ENCODE assay signal across 9 cellular contexts in the genomic region with DNA sequence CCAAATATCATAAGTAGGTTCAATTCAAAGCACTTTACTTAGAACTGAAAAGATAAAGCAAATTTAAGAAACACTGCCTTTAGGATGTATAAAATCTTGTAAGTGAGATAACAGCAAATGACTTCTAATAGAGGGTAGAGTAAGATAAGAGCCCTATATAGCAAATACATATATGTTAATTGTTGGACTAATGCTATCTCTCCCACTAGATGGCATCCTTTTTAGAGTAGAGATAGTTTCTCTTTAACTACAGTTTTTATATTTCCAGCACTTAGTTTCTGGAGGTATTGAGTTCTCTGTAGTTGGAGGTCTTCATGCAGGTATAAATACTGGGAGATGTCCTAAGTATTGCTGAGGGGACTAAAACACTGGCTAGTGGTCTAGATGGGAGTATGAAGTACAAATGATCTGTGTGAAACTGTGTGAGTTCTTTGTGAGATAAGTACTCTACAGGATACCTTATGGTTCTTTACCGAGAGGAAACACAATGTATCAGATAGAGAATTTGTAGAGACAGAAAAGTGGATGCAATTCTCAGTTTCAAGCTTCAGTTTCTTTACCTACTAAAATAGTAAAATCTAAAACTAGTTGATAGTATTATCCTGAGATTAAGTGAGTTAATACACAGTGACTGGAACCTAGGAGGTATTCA.
DNase-seq lines count a peak whose midpoint lies in the region; ATAC-seq and TF ChIP-seq lines count a peak whose summit lies in the region.
"Had no signal": no experiment of that assay in that cellular context is flagged by ENCODE, and none has a peak within 500 bp of the region (broad histone marks: within the 10 kb centered on the region; RNA-seq: fewer than 3 reads in every experiment).

No MANE protein-coding gene starts in this region.

- H3K4me1 ChIP-seq in DOHH2 (ENCODE audit: control insufficient read depth, low read length): no peaks in the 10 kb centered on the region
- no peaks in the 10 kb centered on the region for H3K4me1 ChIP-seq in OCI-LY7 (ENCODE audit: insufficient read depth, low read length, poor library complexity, severe bottlenecking)
- no peaks in the 10 kb centered on the region for H3K4me1 ChIP-seq in mesenchymal stem cell (ENCODE audit: control insufficient read depth, insufficient read depth, low read depth, low read length)
- no peaks in the 10 kb centered on the region for H3K4me1 ChIP-seq in tibial nerve
- H3K4me1 ChIP-seq: breast epithelium, parathyroid adenoma had no signal

- CTCF ChIA-PET in OCI-LY7 (lab: Charles Lee; ENCODE audit: unreplicated experiment): no interaction called here

- no peak overlapping the region for H4K8ac ChIP-seq in mesenchymal stem cell (ENCODE audit: low read length)

- WGBS in mesenchymal stem cell: no CpG with 5 or more reads among the region's 1 CpG
- WGBS in tibial nerve, 2 donors: 55 to 65% methylated on average over 1 of the region's 1 CpG

- H2BK15ac ChIP-seq in mesenchymal stem cell (ENCODE audit: low read depth, poor library complexity, severe bottlenecking): no peak overlapping the region

- no peak overlapping the region for H2BK12ac ChIP-seq in mesenchymal stem cell (ENCODE audit: low read length in 2 of 2)

- intact Hi-C loops in OCI-LY7 (cut with micrococcal nuclease; ENCODE audit: unreplicated experiment): loop anchor here (5.0 to 10.0 kb wide), 3 partner anchors 258 to 396 kb away; no protein-coding TSS in a partner anchor

- H3K9me3 ChIP-seq in DOHH2 (ENCODE audit: control insufficient read depth, insufficient read depth, low read length) (no peaks in the 10 kb centered on the region), OCI-LY7 (ENCODE audit: low read length) (no peaks in the 10 kb centered on the region), mesenchymal stem cell (ENCODE audit: control insufficient read depth, low read length) (no peaks in the 10 kb centered on the region), tibial nerve (no peaks in the 10 kb centered on the region)
- H3K9me3 ChIP-seq: breast epithelium had no signal

- no peak overlapping the region for H3K14ac ChIP-seq in mesenchymal stem cell (ENCODE audit: low read length in 2 of 2)

- H3K23ac ChIP-seq in mesenchymal stem cell (ENCODE audit: low read length in 2 of 2): no peak overlapping the region

- no peak for TF ChIP-seq EP300 in tibial nerve (IDR thresholded peaks at IDR 0.05)

- no peak overlapping the region for H2AK5ac ChIP-seq in mesenchymal stem cell (ENCODE audit: low read length, severe bottlenecking)

- no peaks in the 10 kb centered on the region for H3K79me1 ChIP-seq in mesenchymal stem cell (replicated peaks; ENCODE audit: low read length, poor library complexity, severe bottlenecking)

- peak; percentile 6 for DNase-seq in OCI-LY7 (ENCODE audit: low spot score)
- peak; percentile 48 for DNase-seq in mesenchymal stem cell
- DNase-seq in tibial nerve (ENCODE audit: low spot score in 2 of 2): no peak

- POLR2A ChIA-PET in OCI-LY7 (lab: Charles Lee): no interaction called here

- H3K79me2 ChIP-seq in DOHH2 (ENCODE audit: control insufficient read depth, low read length) (no peaks in the 10 kb centered on the region), OCI-LY7 (ENCODE audit: insufficient read depth, low read depth, low read length) (no peaks in the 10 kb centered on the region)
- H3K79me2 ChIP-seq: parathyroid adenoma had no signal

- H4K20me1 ChIP-seq in DOHH2 (ENCODE audit: control insufficient read depth, insufficient read depth, low read depth, low read length) (no peaks in the 10 kb centered on the region), OCI-LY7 (ENCODE audit: insufficient read depth, low read length) (no peaks in the 10 kb centered on the region)

- no peak overlapping the region for H3K4ac ChIP-seq in mesenchymal stem cell (ENCODE audit: low read depth in 1 of 2, low read length in 2 of 2)

- H3K4me2 ChIP-seq in DOHH2 (ENCODE audit: low read length) (no peak overlapping the region), OCI-LY7 (ENCODE audit: low read length) (no peak overlapping the region), mesenchymal stem cell (ENCODE audit: low read length, poor library complexity, severe bottlenecking) (no peak overlapping the region)

- H3K4me3 ChIP-seq in DOHH2 (ENCODE audit: low read length) (no peak overlapping the region), OCI-LY7 (ENCODE audit: low read depth, low read length, poor library complexity, severe bottlenecking) (no peak overlapping the region), mesenchymal stem cell (ENCODE audit: insufficient read depth in 1 of 2, low read depth in 1 of 2, low read length in 2 of 2) (no peak overlapping the region), tibial nerve (no peak overlapping the region)
- H3K4me3 ChIP-seq: breast epithelium had no signal

- no peak overlapping the region for H3K27ac ChIP-seq in DOHH2 (ENCODE audit: low read depth, low read length)
- no peak overlapping the region for H3K27ac ChIP-seq in OCI-LY7 (ENCODE audit: low read depth, low read length, poor library complexity, severe bottlenecking)
- no peak overlapping the region for H3K27ac ChIP-seq in mesenchymal stem cell (ENCODE audit: low read length, poor library complexity, severe bottlenecking)
- H3K27ac ChIP-seq in tibial nerve: no peak overlapping the region
- H3K27ac ChIP-seq: breast epithelium, parathyroid adenoma had no signal

- no peak overlapping the region for H3K9ac ChIP-seq in mesenchymal stem cell (ENCODE audit: low read length)
- H3K9ac ChIP-seq: parathyroid adenoma had no signal

- no peaks in the 10 kb centered on the region for H3K9me2 ChIP-seq in DOHH2 (replicated peaks; ENCODE audit: control insufficient read depth, low read length)
- H3K9me2 ChIP-seq in OCI-LY7 (ENCODE audit: insufficient read depth, low read length): no peaks in the 10 kb centered on the region

- H2BK5ac ChIP-seq in mesenchymal stem cell (ENCODE audit: low read depth, low read length, poor library complexity, severe bottlenecking): no peak overlapping the region

- no peak overlapping the region for H2BK120ac ChIP-seq in mesenchymal stem cell (ENCODE audit: low read depth, low read length)

- no peak overlapping the region for H4K91ac ChIP-seq in mesenchymal stem cell (ENCODE audit: low read length)

- H2AFZ ChIP-seq in OCI-LY7 (ENCODE audit: low read length) (no peak overlapping the region), mesenchymal stem cell (ENCODE audit: low read depth, low read length) (no peak overlapping the region)
- H2AFZ ChIP-seq: parathyroid adenoma had no signal

- no peaks in the 10 kb centered on the region for H3K36me3 ChIP-seq in DOHH2 (ENCODE audit: control insufficient read depth, low read length)
- H3K36me3 ChIP-seq in OCI-LY7 (ENCODE audit: insufficient read depth, low read length): no peaks in the 10 kb centered on the region
- no peaks in the 10 kb centered on the region for H3K36me3 ChIP-seq in mesenchymal stem cell (ENCODE audit: control insufficient read depth in 1 of 2, insufficient read depth in 2 of 2, low read depth in 1 of 2, low read length in 2 of 2)
- H3K36me3 ChIP-seq in tibial nerve: no peaks in the 10 kb centered on the region
- H3K36me3 ChIP-seq: breast epithelium had no signal

- peak; percentile 45 for TF ChIP-seq CTCF in DOHH2 (IDR thresholded peaks at IDR 0.05; ENCODE audit: low read depth, low read length, poor library complexity, severe bottlenecking)
- TF ChIP-seq CTCF in OCI-LY7 (conservative IDR thresholded peaks at IDR 0.05; ENCODE audit: low read length): peak; percentile 69
- no peak for TF ChIP-seq CTCF in tibial nerve (IDR thresholded peaks at IDR 0.05)

- ATAC-seq in HG02938 (IDR thresholded peaks at IDR 0.05; ENCODE audit: unreplicated experiment) (peak; percentile 61), GM21381 (IDR thresholded peaks at IDR 0.05; ENCODE audit: unreplicated experiment) (no peak), HG02642 (IDR thresholded peaks at IDR 0.05; ENCODE audit: poor library complexity, unreplicated experiment) (no peak)

- no TSS peak for BruUV-seq in OCI-LY7 (replicated peaks; lab: Mats Ljungman, UMichigan)

- H3K18ac ChIP-seq in mesenchymal stem cell (ENCODE audit: low read depth in 1 of 2, low read length in 2 of 2): no peak overlapping the region

- H3F3A ChIP-seq in DOHH2 (ENCODE audit: control insufficient read depth, insufficient read depth): no peaks in the 10 kb centered on the region

- no peak for TF ChIP-seq POLR2A in tibial nerve (IDR thresholded peaks at IDR 0.05)

- H3K27me3 ChIP-seq in DOHH2 (ENCODE audit: control insufficient read depth, low read length): no peaks in the 10 kb centered on the region
- no peaks in the 10 kb centered on the region for H3K27me3 ChIP-seq in mesenchymal stem cell (ENCODE audit: control insufficient read depth in 1 of 2, insufficient read depth in 1 of 2, low read length in 2 of 2)
- no peaks in the 10 kb centered on the region for H3K27me3 ChIP-seq in tibial nerve
- H3K27me3 ChIP-seq: breast epithelium had no signal

Comparison
In these comparisons a context has a peak if more than half of its experiments do, and no peak if none do; other contexts are left out.
1. CTCF ChIP-seq: peak in DOHH2 (single experiment) and OCI-LY7 (single experiment); none in tibial nerve (0 of 5).
2. DNase-seq: peak in OCI-LY7 (single experiment) and mesenchymal stem cell (single experiment); none in tibial nerve (0 of 2).